In genomic region chr4:161581262-161581661, GRCh38 we compare ENCODE assay signal across 10 cellular contexts.
A peak's percentile ranks its signal among the peaks of the same experiment; 100 is the strongest.
DNase-seq lines count a peak whose midpoint lies in the region; ATAC-seq and TF ChIP-seq lines count a peak whose summit lies in the region.
"Had no signal": no experiment of that assay in that cellular context is flagged by ENCODE, and none has a peak within 500 bp of the region (broad histone marks: within the 10 kb centered on the region; RNA-seq: fewer than 3 reads in every experiment).

No MANE protein-coding gene starts in this region.

- H3K4me1 Mint-ChIP-seq in CD14-positive monocyte = peaks cover 20% of the 10 kb centered on the region
- H3K4me1 Mint-ChIP-seq in effector memory CD8-positive, alpha-beta T cell (ENCODE audit: low read depth in 2 of 2) = no peaks in the 10 kb centered on the region

- peaks cover 0 to 3% (median 0%) of the 10 kb centered on the region in 3 donors for H3K27me3 Mint-ChIP-seq in CD14-positive monocyte (ENCODE audit: low read depth in 3 of 3)
- no peaks in the 10 kb centered on the region for H3K27me3 Mint-ChIP-seq in effector memory CD8-positive, alpha-beta T cell

- no peak for DNase-seq in CD14-positive monocyte (ENCODE audit: low spot score)
- peak; percentile 86 for DNase-seq in SK-MEL-5 (ENCODE audit: low read depth, low spot score)
- peak; percentile 81 for DNase-seq in foreskin melanocyte
- no peak for DNase-seq in DMS 273 treated with DMSO at 0.1 percent for 48 hours (lab: John Stamatoyannopoulos, UW)
- no peak for DNase-seq in effector memory CD8-positive, alpha-beta T cell
- DNase-seq: activated CD8-positive, alpha-beta memory T cell treated with anti-CD3 and anti-CD28 coated beads, Interleukin-2, amount 50 U/mL, for 48 hours had no signal

- peaks cover 0 to 3% (median 0%) of the 10 kb centered on the region in 7 donors for H3K9me3 Mint-ChIP-seq in CD14-positive monocyte
- H3K9me3 Mint-ChIP-seq in effector memory CD8-positive, alpha-beta T cell = peaks cover 8 to 10% of the 10 kb centered on the region in 2 donors

- H3K27ac Mint-ChIP-seq in CD14-positive monocyte = peak overlapping the region; percentile 23 to 87 (median 82)
- no peak overlapping the region for H3K27ac Mint-ChIP-seq in effector memory CD8-positive, alpha-beta T cell
- H3K27ac Mint-ChIP-seq: T-helper 2 cell treated with Interferon-gamma antibody and Interleukin-4, amounts not matched to agents 5 μg/mL and 100 μg/mL, for 36 hours had no signal

- no peak for TF ChIP-seq CTCF in CD14-positive monocyte (IDR thresholded peaks at IDR 0.05)

- in situ Hi-C loops in SK-MEL-5 (cut with HindIII; ENCODE audit: low pct_unique_long_range_greater_than_20kb, low sequenced_read_pairs) = no loop called here

- intact Hi-C loops in CD14-positive monocyte (cut with micrococcal nuclease) = no loop called here

- ATAC-seq in HG02678 (IDR thresholded peaks at IDR 0.05; ENCODE audit: unreplicated experiment) = peak; percentile 59
- no peak for ATAC-seq in HG03439 (IDR thresholded peaks at IDR 0.05; ENCODE audit: unreplicated experiment)
- ATAC-seq in effector memory CD8-positive, alpha-beta T cell (replicated peaks) = no peak
- ATAC-seq in GM18907 (IDR thresholded peaks at IDR 0.05; ENCODE audit: unreplicated experiment) = no peak

- H3K4me3 Mint-ChIP-seq in CD14-positive monocyte = peak overlapping the region in 1 of 2 donors; percentile 15
- no peak overlapping the region for H3K4me3 Mint-ChIP-seq in effector memory CD8-positive, alpha-beta T cell
- H3K4me3 Mint-ChIP-seq: T-helper 2 cell treated with Interferon-gamma antibody and Interleukin-4, amounts not matched to agents 5 μg/mL and 100 μg/mL, for 36 hours had no signal

- no peaks in the 10 kb centered on the region for H3K36me3 Mint-ChIP-seq in CD14-positive monocyte
- no peaks in the 10 kb centered on the region for H3K36me3 Mint-ChIP-seq in effector memory CD8-positive, alpha-beta T cell (ENCODE audit: insufficient read depth)

Comparison
In these comparisons a context has a peak if more than half of its experiments do, and no peak if none do; other contexts are left out.
1. DNase-seq: peak in SK-MEL-5 (single experiment) and foreskin melanocyte (single experiment); none in CD14-positive monocyte (single experiment), DMS 273 treated with DMSO at 0.1 percent for 48 hours (single experiment) and effector memory CD8-positive, alpha-beta T cell (0 of 3).
2. H3K27ac Mint-ChIP-seq: peak in CD14-positive monocyte (7 of 7); none in effector memory CD8-positive, alpha-beta T cell (0 of 2).